30 cellular contexts compared by ENCODE assay signal in the genomic region with DNA sequence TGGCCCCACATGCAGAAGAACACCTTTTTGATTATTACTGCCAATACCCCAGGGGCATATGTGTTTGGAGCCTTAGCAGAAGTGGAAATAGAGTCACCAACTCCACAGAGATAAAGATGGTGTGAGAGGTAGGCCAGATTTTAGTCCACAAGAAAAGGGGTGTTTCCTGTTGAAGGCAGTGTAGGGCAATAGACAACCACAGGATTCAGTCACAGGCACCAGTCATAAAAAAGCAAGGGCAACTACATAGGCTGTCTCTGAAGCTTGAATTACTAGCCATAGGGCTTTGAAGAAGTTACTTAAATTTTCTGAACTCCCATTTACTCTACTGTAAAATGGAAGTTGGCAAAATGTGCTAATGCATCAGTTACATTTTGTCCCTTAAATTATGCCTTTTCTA. TPM values are rescaled to one million over a fixed set of nuclear protein-coding genes. Genes with fewer than 3 reads are reported as not detected.
"Had no signal": no experiment of that assay in that cellular context is flagged by ENCODE, and none has a peak within 500 bp of the region (broad histone marks: within the 10 kb centered on the region; RNA-seq: fewer than 3 reads in every experiment).

No MANE protein-coding gene starts in this region.

- DNase-seq: dorsolateral prefrontal cortex; effector CD4-positive, alpha-beta T cell; endodermal cell; foreskin fibroblast; gastrocnemius medialis; head of caudate nucleus; left ventricle myocardium superior; lower lobe of right lung; natural killer cell; occipital lobe; ovary; posterior cingulate gyrus; psoas muscle; right cardiac atrium; sigmoid colon; stimulated activated CD4-positive, alpha-beta T cell treated with anti-CD3 and anti-CD28 coated beads, Interleukin-2, amount 100 ng/mL, for 24 hours; stimulated activated CD4-positive, alpha-beta T cell treated with anti-CD3 and anti-CD28 coated beads, Interleukin-4, amount 100 ng/mL, for 24 hours; transverse colon; upper lobe of right lung; uterus had no signal

- ATAC-seq: esophagus mucosa; gastrocnemius medialis; left ventricle myocardium superior; lower lobe of right lung; natural killer cell; psoas muscle; right cardiac atrium; stimulated activated memory B cell treated with anti-CD40 and anti-IgM and Interleukin-4, amounts not matched to agents 10 μg/mL and 1 μg/mL and 100 μg/mL, for 72 hours; upper lobe of right lung had no signal

- H3K9me3 ChIP-seq: gastrocnemius medialis, lower lobe of right lung, ovary, psoas muscle, sigmoid colon, suprapubic skin, transverse colon, uterus had no signal

- H3K4me1 ChIP-seq: gastrocnemius medialis, lower lobe of right lung, psoas muscle, sigmoid colon, transverse colon, upper lobe of right lung, uterus had no signal

- H3K4me3 ChIP-seq: dorsolateral prefrontal cortex, gastrocnemius medialis, lower lobe of right lung, ovary, psoas muscle, sigmoid colon, suprapubic skin, transverse colon, upper lobe of right lung, uterus had no signal

- H3K36me3 ChIP-seq: gastrocnemius medialis, ovary, sigmoid colon, suprapubic skin, transverse colon, uterus had no signal

- H3K9me3 Mint-ChIP-seq: endodermal cell; natural killer cell; stimulated activated naive CD8-positive, alpha-beta T cell treated with anti-CD3 and anti-CD28 coated beads, Interleukin-15, Interleukin-2, amounts not matched to agents 100 ng/mL and 50 ng/mL, for 24 hours had no signal

- H3K27me3 ChIP-seq: dorsolateral prefrontal cortex, gastrocnemius medialis, ovary, sigmoid colon, suprapubic skin, transverse colon, upper lobe of right lung, uterus had no signal

- H3K4me3 Mint-ChIP-seq: endodermal cell; natural killer cell; stimulated activated memory B cell treated with anti-CD40 and anti-IgM and Interleukin-4, amounts not matched to agents 10 μg/mL and 1 μg/mL and 100 μg/mL, for 72 hours; stimulated activated naive CD8-positive, alpha-beta T cell treated with anti-CD3 and anti-CD28 coated beads, Interleukin-15, Interleukin-2, amounts not matched to agents 100 ng/mL and 50 ng/mL, for 24 hours had no signal

- H3K27ac Mint-ChIP-seq: endodermal cell; stimulated activated memory B cell treated with anti-CD40 and anti-IgM and Interleukin-4, amounts not matched to agents 10 μg/mL and 1 μg/mL and 100 μg/mL, for 72 hours had no signal

- H3K27me3 Mint-ChIP-seq: stimulated activated memory B cell treated with anti-CD40 and anti-IgM and Interleukin-4, amounts not matched to agents 10 μg/mL and 1 μg/mL and 100 μg/mL, for 72 hours; stimulated activated naive CD8-positive, alpha-beta T cell treated with anti-CD3 and anti-CD28 coated beads, Interleukin-15, Interleukin-2, amounts not matched to agents 100 ng/mL and 50 ng/mL, for 24 hours had no signal

- H3K27ac ChIP-seq: dorsolateral prefrontal cortex, epithelial cell of prostate, gastrocnemius medialis, lower lobe of right lung, ovary, psoas muscle, sigmoid colon, suprapubic skin, transverse colon, upper lobe of right lung, uterus had no signal

RNA-seq across cellular contexts. Expression of gene ERP27, which starts 18.9 kb away (rescaled TPM):
- total RNA-seq: glomerular endothelial cell, myocyte, occipital lobe, sigmoid colon, skeletal muscle tissue had no signal

RNA-seq across cellular contexts. Expression of gene MGP, which starts 33.8 kb away (rescaled TPM):
- total RNA-seq: endodermal cell, myocyte had no signal

RNA-seq across cellular contexts. Expression of gene ARHGDIB, which starts 41.9 kb away (rescaled TPM):
- total RNA-seq: myocyte had no signal

RNA-seq across cellular contexts. Expression of gene PDE6H, which starts 53.4 kb away (rescaled TPM):
- total RNA-seq: endodermal cell, esophagus mucosa, gastrocnemius medialis, glomerular endothelial cell, left ventricle myocardium superior, mesenteric fat pad, myocyte, natural killer cell, occipital lobe, ovary, psoas muscle, renal cortical epithelial cell, right cardiac atrium, sigmoid colon, skeletal muscle tissue, suprapubic skin, transverse colon, upper lobe of right lung, uterus had no signal
